10 cellular contexts compared by ENCODE assay signal in genomic region chr10:95208702-95209391, GRCh38. TPM values are rescaled to one million over a fixed set of nuclear protein-coding genes. Genes with fewer than 3 reads are reported as not detected.
A peak's percentile ranks its signal among the peaks of the same experiment; 100 is the strongest.
DNase-seq lines count a peak whose midpoint lies in the region; ATAC-seq and TF ChIP-seq lines count a peak whose summit lies in the region.
"Had no signal": no experiment of that assay in that cellular context is flagged by ENCODE, and none has a peak within 500 bp of the region (broad histone marks: within the 10 kb centered on the region; RNA-seq: fewer than 3 reads in every experiment).

No MANE protein-coding gene starts in this region.

- POLR2A ChIA-PET in HEK293 (lab: Yijun Ruan, JAX), result no interaction called here

- TF ChIP-seq POLR2A in gastroesophageal sphincter (IDR thresholded peaks at IDR 0.05), result no peak

- no peaks in the 10 kb centered on the region for H3K9me3 ChIP-seq in HEK293 (ENCODE audit: control insufficient read depth, insufficient read depth, low read depth, low read length)
- no peaks in the 10 kb centered on the region for H3K9me3 ChIP-seq in adipocyte (ENCODE audit: control insufficient read depth, low read length)
- H3K9me3 ChIP-seq in gastroesophageal sphincter, result no peaks in the 10 kb centered on the region

- 50 to 57% methylated on average over 6 to 8 of the region's 8 CpGs for WGBS in gastroesophageal sphincter (ENCODE audit: low coverage in 1 of 2), 2 donors

- no peak for TF ChIP-seq EP300 in gastroesophageal sphincter (IDR thresholded peaks at IDR 0.05)

- TF ChIP-seq CTCF in HEK293 (tag by site-specific recombination; IDR thresholded peaks at IDR 0.05), result no peak
- peak in 1 of 4 experiments; percentile 3 for TF ChIP-seq CTCF in gastroesophageal sphincter (IDR thresholded peaks at IDR 0.05)

- H3K27ac ChIP-seq in HEK293 (ENCODE audit: extremely low read depth, low read depth, low read length) (no peak overlapping the region), gastroesophageal sphincter (no peak overlapping the region)
- H3K27ac ChIP-seq: coronary artery had no signal

- H3K9ac ChIP-seq in adipocyte (ENCODE audit: low read length), result no peak overlapping the region

- H3K4me3 ChIP-seq in HEK293 (ENCODE audit: low read depth, low read length) (no peak overlapping the region), adipocyte (ENCODE audit: low read length) (no peak overlapping the region), gastroesophageal sphincter (no peak overlapping the region)
- H3K4me3 ChIP-seq: coronary artery had no signal

- peak; percentile 55 for ATAC-seq in left lobe of liver
- ATAC-seq in gastroesophageal sphincter, result no peak
- ATAC-seq in HG03571 (IDR thresholded peaks at IDR 0.05; ENCODE audit: unreplicated experiment), result no peak
- ATAC-seq in GM18873 (IDR thresholded peaks at IDR 0.05; ENCODE audit: low FRiP score, unreplicated experiment), result no peak

- CTCF ChIA-PET in HEK293 (lab: Yijun Ruan, JAX), result interaction anchor here (0.6 to 1.0 kb wide), 4 partner anchors 9 to 132 kb away, joined by 3 to 4 read pairs (median 3); no protein-coding TSS in a partner anchor

- H3K27me3 ChIP-seq in adipocyte (replicated peaks; ENCODE audit: control insufficient read depth, insufficient read depth, low read length) (no peaks in the 10 kb centered on the region), gastroesophageal sphincter (no peaks in the 10 kb centered on the region)

- no peaks in the 10 kb centered on the region for H3K36me3 ChIP-seq in HEK293 (ENCODE audit: control insufficient read depth in 2 of 2, insufficient read depth in 1 of 2, low read length in 2 of 2)
- H3K36me3 ChIP-seq in adipocyte (ENCODE audit: control insufficient read depth, insufficient read depth, low read length, severe bottlenecking), result no peaks in the 10 kb centered on the region
- no peaks in the 10 kb centered on the region for H3K36me3 ChIP-seq in gastroesophageal sphincter

- DNase-seq in AG20443 (ENCODE audit: low spot score) (peak; percentile 51), adipocyte (ENCODE audit: low read depth) (peak; percentile 69), left lobe of liver (ENCODE audit: low spot score) (no peak), DMS153 (lab: John Stamatoyannopoulos, UW) (no peak)
- DNase-seq: activated CD4-positive, alpha-beta memory T cell treated with anti-CD3 and anti-CD28 coated beads, Interleukin-2, amount 10 ng/mL, durations not matched to agents 7 days and 5 days had no signal

- H3K4me1 ChIP-seq in HEK293 (ENCODE audit: control insufficient read depth, insufficient read depth, low read length), result no peaks in the 10 kb centered on the region
- peaks cover 21% of the 10 kb centered on the region for H3K4me1 ChIP-seq in adipocyte (ENCODE audit: control insufficient read depth, insufficient read depth, low read length)
- H3K4me1 ChIP-seq in gastroesophageal sphincter, result no peaks in the 10 kb centered on the region

TF ChIP-seq in HEK293, 187 proteins besides CTCF, POLR2A, EP300 and RAD21:
- TF ChIP-seq ZNF654 (tag by site-specific recombination; IDR thresholded peaks at IDR 0.05; ENCODE audit: low read depth), result peak; percentile 45; the same call in 1 of the 2 replicates
- no peak for TF ChIP-seq HIC1 (tag by site-specific recombination; IDR thresholded peaks at IDR 0.05)
- 0 out of 2 replicates have a peak, but pooled peaks have one; percentile 45 for TF ChIP-seq ZNF362 (tag by site-specific recombination; IDR thresholded peaks at IDR 0.05)

RNA-seq across cellular contexts. Expression of gene ACSM6, which starts 14.8 kb away (rescaled TPM):
- total RNA-seq in left lobe of liver (not detected), gastroesophageal sphincter (1 to 10 TPM in 1 of 4 donors, not detected in 3; 1.2 TPM)
- total RNA-seq: activated CD4-positive, alpha-beta memory T cell treated with anti-CD3 and anti-CD28 coated beads, Interleukin-2, amount 10 ng/mL, durations not matched to agents 7 days and 5 days had no signal

Comparison
In these comparisons a context has a peak if more than half of its experiments do, and no peak if none do; other contexts are left out.
1. DNase-seq: peak in AG20443 (single experiment) and adipocyte (single experiment); none in left lobe of liver (single experiment) and DMS153 (single experiment).